ENCODE assay signal across 17 cellular contexts in genomic region chr17:70810609-70811008, GRCh38.
DNase-seq lines count a peak whose midpoint lies in the region; ATAC-seq and TF ChIP-seq lines count a peak whose summit lies in the region.
"Had no signal": no experiment of that assay in that cellular context is flagged by ENCODE, and none has a peak within 500 bp of the region (broad histone marks: within the 10 kb centered on the region; RNA-seq: fewer than 3 reads in every experiment).

No MANE protein-coding gene starts in this region.

- peak; percentile 27 for DNase-seq in AG20443 (ENCODE audit: low spot score)
- peak; percentile 70 for DNase-seq in IMR-90
- peak; percentile 45 to 77 for DNase-seq in fibroblast of lung (ENCODE audit: low read depth in 2 of 2)
- DNase-seq in progenitor cell of endocrine pancreas (ENCODE audit: low spot score, unreplicated experiment), result no peak
- no peak for DNase-seq in RPMI8226
- DNase-seq in GM13977 (ENCODE audit: low spot score), result no peak
- no peak for DNase-seq in activated naive CD4-positive, alpha-beta T cell treated with anti-CD3 and anti-CD28 coated beads, Interleukin-2, amount 50 U/mL, for 72 hours (ENCODE audit: low spot score in 2 of 2)
- no peak for DNase-seq in stomach
- DNase-seq: Caco-2, GDM1, H7, MV-4-11, NCI-H1436 treated with DMSO at 0.1 percent for 48 hours, NCI-H2081 treated with DMSO at 0.1 percent for 48 hours, NCI-H526, SK-N-SH had no signal

- POLR2A ChIA-PET in IMR-90 (lab: Charles Lee; ENCODE audit: unreplicated experiment), result no interaction called here

- no peak overlapping the region for H3K4me3 ChIP-seq in IMR-90 (ENCODE audit: insufficient read depth, low read depth, low read length)
- no peak overlapping the region for H3K4me3 ChIP-seq in fibroblast of lung (replicated peaks in 1 of 4; ENCODE audit: control extremely low read depth in 1 of 4, insufficient read depth in 1 of 4, low read depth in 3 of 4, low read length in 4 of 4)
- no peak overlapping the region for H3K4me3 ChIP-seq in stomach

- no peaks in the 10 kb centered on the region for H3K79me1 ChIP-seq in IMR-90 (ENCODE audit: low read depth in 1 of 2, low read length in 2 of 2)

- no CpG with 5 or more reads among the region's 1 CpG for WGBS in IMR-90 (ENCODE audit: extremely low coverage in 2 of 2, insufficient read length in 1 of 2), 2 experiments
- 24 to 48% (median 34%) methylated on average over 1 of the region's 1 CpG for WGBS in stomach, 5 donors

- TF ChIP-seq POLR2A in IMR-90 (IDR thresholded peaks at IDR 0.05; ENCODE audit: low read depth, low read length), result no peak
- TF ChIP-seq POLR2A in stomach (IDR thresholded peaks at IDR 0.05), result no peak

- peak overlapping the region; percentile 57; the same call in 1 of the 2 replicates for H4K5ac ChIP-seq in IMR-90 (ENCODE audit: low read depth, low read length)

- peak; percentile 40; the same call in 1 of the 2 replicates for ATAC-seq in IMR-90 (ENCODE audit: low read depth)
- no peak for ATAC-seq in activated naive CD4-positive, alpha-beta T cell treated with anti-CD3 and anti-CD28 coated beads, Interleukin-2, amount 50 U/mL, for 72 hours

- H3K27ac ChIP-seq in IMR-90 (ENCODE audit: insufficient read depth, low read length) (peak overlapping the region; percentile 43; the same call in 1 of the 2 replicates), fibroblast of lung (ENCODE audit: insufficient read depth, low read length) (no peak overlapping the region), stomach (no peak overlapping the region)

- H3K36me3 Mint-ChIP-seq in progenitor cell of endocrine pancreas (ENCODE audit: insufficient read depth), result no peaks in the 10 kb centered on the region
- peaks cover 0 to 5% of the 10 kb centered on the region in 2 donors for H3K36me3 Mint-ChIP-seq in activated naive CD4-positive, alpha-beta T cell treated with anti-CD3 and anti-CD28 coated beads, Interleukin-2, amount 50 U/mL, for 72 hours
- H3K36me3 Mint-ChIP-seq: IgD-negative memory B cell had no signal

- BruUV-seq in IMR-90 (replicated peaks; lab: Mats Ljungman, UMichigan), result no TSS peak

- H3K4me1 ChIP-seq in IMR-90 (ENCODE audit: control insufficient read depth, insufficient read depth, low read length) (peaks cover 3% of the 10 kb centered on the region), fibroblast of lung (ENCODE audit: control insufficient read depth, extremely low read depth, insufficient read depth, low read length) (no peaks in the 10 kb centered on the region), stomach (no peaks in the 10 kb centered on the region)
- H3K4me1 ChIP-seq: Caco-2 had no signal

- peak overlapping the region; percentile 72 for H3K14ac ChIP-seq in IMR-90 (replicated peaks; ENCODE audit: low read depth, low read length)

- H3K56ac ChIP-seq in IMR-90 (ENCODE audit: extremely low read depth, insufficient read depth, low read length), result no peak overlapping the region; the same call in 1 of the 2 replicates

- peak overlapping the region; percentile 71 for H3K18ac ChIP-seq in IMR-90 (ENCODE audit: low read depth, low read length)

- H3K27ac Mint-ChIP-seq in progenitor cell of endocrine pancreas, result peak overlapping the region; percentile 49
- no peak overlapping the region for H3K27ac Mint-ChIP-seq in activated naive CD4-positive, alpha-beta T cell treated with anti-CD3 and anti-CD28 coated beads, Interleukin-2, amount 50 U/mL, for 72 hours
- H3K27ac Mint-ChIP-seq: IgD-negative memory B cell had no signal

- H3K9ac ChIP-seq in IMR-90 (ENCODE audit: low read depth, low read length), result peak overlapping the region; percentile 56; the same call in 1 of the 2 replicates
- H3K9ac ChIP-seq in fibroblast of lung (ENCODE audit: insufficient read depth, low read length), result no peak overlapping the region
- H3K9ac ChIP-seq: SK-N-SH had no signal

- H3K27me3 Mint-ChIP-seq in progenitor cell of endocrine pancreas, result no peaks in the 10 kb centered on the region
- H3K27me3 Mint-ChIP-seq: IgD-negative memory B cell had no signal

- H2BK5ac ChIP-seq in IMR-90 (ENCODE audit: low read depth, low read length, poor library complexity, severe bottlenecking), result peak overlapping the region; percentile 64

- peak overlapping the region; percentile 89 for H3K4ac ChIP-seq in IMR-90 (ENCODE audit: low read depth, low read length)

- peak overlapping the region; percentile 70 for H2AK9ac ChIP-seq in IMR-90 (replicated peaks; ENCODE audit: low read depth, low read length, poor library complexity)

- H3K4me2 ChIP-seq in IMR-90 (ENCODE audit: low read depth, low read length) (peak overlapping the region; percentile 44), fibroblast of lung (ENCODE audit: extremely low read depth, insufficient read depth, low read length) (no peak overlapping the region)
- H3K4me2 ChIP-seq: SK-N-SH had no signal

- no peak for TF ChIP-seq RAD21 in IMR-90 (IDR thresholded peaks at IDR 0.05; ENCODE audit: low read length)

- dilution Hi-C loops in IMR-90 (cut with HindIII; ENCODE audit: low sequenced_read_pairs, unreplicated experiment), result no loop called here

- H3K9me3 ChIP-seq in IMR-90 (ENCODE audit: control insufficient read depth, insufficient read depth, low read length) (no peaks in the 10 kb centered on the region), fibroblast of lung (ENCODE audit: control insufficient read depth, insufficient read depth, low read depth, low read length) (no peaks in the 10 kb centered on the region), stomach (no peaks in the 10 kb centered on the region)
- H3K9me3 ChIP-seq: Caco-2, SK-N-SH had no signal

- H2AFZ ChIP-seq in IMR-90 (replicated peaks; ENCODE audit: low read length, poor library complexity), result peak overlapping the region; percentile 78
- H2AFZ ChIP-seq in fibroblast of lung (ENCODE audit: low read length), result no peak overlapping the region

- no peaks in the 10 kb centered on the region for H3K79me2 ChIP-seq in fibroblast of lung (ENCODE audit: control insufficient read depth, insufficient read depth, low read length)

- H3K27me3 ChIP-seq in IMR-90 (ENCODE audit: control insufficient read depth, insufficient read depth, low read length) (no peaks in the 10 kb centered on the region), fibroblast of lung (ENCODE audit: control insufficient read depth, insufficient read depth, low read length) (no peaks in the 10 kb centered on the region), stomach (no peaks in the 10 kb centered on the region)

- no peaks in the 10 kb centered on the region for H3K9me1 ChIP-seq in IMR-90 (ENCODE audit: insufficient read depth, low read length)

- H3K36me3 ChIP-seq in IMR-90 (ENCODE audit: control insufficient read depth, insufficient read depth, low read length), result no peaks in the 10 kb centered on the region
- no peaks in the 10 kb centered on the region for H3K36me3 ChIP-seq in fibroblast of lung (ENCODE audit: control insufficient read depth, insufficient read depth, low read length)
- no peaks in the 10 kb centered on the region for H3K36me3 ChIP-seq in stomach

- no peaks in the 10 kb centered on the region for H3K9me3 Mint-ChIP-seq in progenitor cell of endocrine pancreas (ENCODE audit: low read depth)
- peaks cover 0 to 3% of the 10 kb centered on the region in 2 donors for H3K9me3 Mint-ChIP-seq in activated naive CD4-positive, alpha-beta T cell treated with anti-CD3 and anti-CD28 coated beads, Interleukin-2, amount 50 U/mL, for 72 hours

- H2BK20ac ChIP-seq in IMR-90 (ENCODE audit: low read depth, low read length), result peak overlapping the region; percentile 91

- no peak overlapping the region for H3K4me3 Mint-ChIP-seq in progenitor cell of endocrine pancreas (ENCODE audit: low read depth)
- H3K4me3 Mint-ChIP-seq: IgD-negative memory B cell had no signal

- TF ChIP-seq CTCF in IMR-90 (conservative IDR thresholded peaks at IDR 0.05; ENCODE audit: low read depth, low read length) (no peak), fibroblast of lung (conservative IDR thresholded peaks at IDR 0.05 in 1 of 2, IDR thresholded peaks at IDR 0.05 in 1 of 2; ENCODE audit: low read depth in 1 of 2, low read length in 2 of 2) (no peak), progenitor cell of endocrine pancreas (IDR thresholded peaks at IDR 0.05; ENCODE audit: unreplicated experiment) (no peak), GM13977 (IDR thresholded peaks at IDR 0.05; ENCODE audit: extremely low read depth, insufficient read depth, missing control alignments) (no peak), stomach (IDR thresholded peaks at IDR 0.05) (no peak)

- peaks cover 2% of the 10 kb centered on the region for H3K4me1 Mint-ChIP-seq in progenitor cell of endocrine pancreas (ENCODE audit: low read depth)
- H3K4me1 Mint-ChIP-seq: IgD-negative memory B cell had no signal

- no peak for TF ChIP-seq EP300 in stomach (IDR thresholded peaks at IDR 0.05)

- H2AK5ac ChIP-seq in IMR-90 (ENCODE audit: low read depth, low read length), result no peak overlapping the region

- H4K8ac ChIP-seq in IMR-90 (ENCODE audit: low read depth in 2 of 2, low read length in 2 of 2), result peak overlapping the region in 1 of 2 experiments; percentile 56; a peak in 1 of 4 replicates

- in situ Hi-C loops in IMR-90 (cut with MboI; ENCODE audit: low sequenced_read_pairs), result no loop called here
- in situ Hi-C loops in GM13977 (cut with MboI; ENCODE audit: low pct_unique_long_range_greater_than_20kb, low sequenced_read_pairs, unreplicated experiment), result no loop called here

- no peak overlapping the region; the same call in 1 of the 2 replicates for H4K91ac ChIP-seq in IMR-90 (ENCODE audit: insufficient read depth, low read depth, low read length)

- H4K20me1 ChIP-seq in IMR-90 (ENCODE audit: insufficient read depth, low read length), result no peaks in the 10 kb centered on the region
- no peaks in the 10 kb centered on the region for H4K20me1 ChIP-seq in fibroblast of lung (ENCODE audit: control insufficient read depth, extremely low read depth, insufficient read depth, low read length)

- H2BK15ac ChIP-seq in IMR-90 (ENCODE audit: low read depth, low read length), result peak overlapping the region; percentile 88; the same call in 1 of the 3 replicates

- H3K23ac ChIP-seq in IMR-90 (ENCODE audit: low read depth, low read length), result no peak overlapping the region

- H2BK120ac ChIP-seq in IMR-90 (ENCODE audit: low read depth, low read length), result peak overlapping the region; percentile 77

- CTCF ChIA-PET in IMR-90 (lab: Yijun Ruan, JAX), result interaction anchor here (0.5 kb wide), 1 partner anchor 1729 kb away, joined by 3 read pairs; no protein-coding TSS in a partner anchor

- intact Hi-C loops in IMR-90 (cut with micrococcal nuclease) (no loop called here), stomach (cut with DNase I; ENCODE audit: low total_unique reads) (no loop called here)

TF ChIP-seq in IMR-90, 13 proteins besides CTCF, POLR2A, EP300 and RAD21:
- peak; percentile 83 for TF ChIP-seq NFE2L2 (IDR thresholded peaks at IDR 0.05; ENCODE audit: low read depth, low read length)
- no peak for TF ChIP-seq RCOR1 (IDR thresholded peaks at IDR 0.05; ENCODE audit: insufficient replicate concordance, low read length)
- TF ChIP-seq MAZ (IDR thresholded peaks at IDR 0.05; ENCODE audit: borderline replicate concordance, low read depth, low read length), result no peak
- 0 out of 2 replicates have a peak, but pooled peaks have one; percentile 38 for TF ChIP-seq MAFK (IDR thresholded peaks at IDR 0.05; ENCODE audit: low read depth, low read length)

Comparison
In these comparisons a context has a peak if more than half of its experiments do, and no peak if none do; other contexts are left out.
1. DNase-seq: peak in AG20443 (single experiment), IMR-90 (single experiment) and fibroblast of lung (2 of 2); none in progenitor cell of endocrine pancreas (single experiment), RPMI8226 (single experiment), GM13977 (single experiment), activated naive CD4-positive, alpha-beta T cell treated with anti-CD3 and anti-CD28 coated beads, Interleukin-2, amount 50 U/mL, for 72 hours (0 of 2) and stomach (single experiment).